ENCODE assay signal across 29 cellular contexts in genomic region chr1:27906764-27907163, GRCh38. TPM values are rescaled to one million over a fixed set of nuclear protein-coding genes. Genes with fewer than 3 reads are reported as not detected.
"Had no signal": no experiment of that assay in that cellular context is flagged by ENCODE, and none has a peak within 500 bp of the region (broad histone marks: within the 10 kb centered on the region; RNA-seq: fewer than 3 reads in every experiment).

No MANE protein-coding gene starts in this region.

- H3K27me3 ChIP-seq: breast epithelium, esophagus muscularis mucosa, foreskin keratinocyte, left lung, ovary, sigmoid colon, testis, transverse colon had no signal

- H3K4me1 Mint-ChIP-seq: central memory CD8-positive, alpha-beta T cell; nephron progenitor cell had no signal

- H3K4me3 Mint-ChIP-seq: activated CD4-positive, alpha-beta memory T cell treated with anti-CD3 and anti-CD28 coated beads, Interleukin-2, amount 10 ng/mL, durations not matched to agents 7 days and 5 days; activated CD4-positive, alpha-beta T cell treated with anti-CD3 and anti-CD28 coated beads, Interleukin-2, amount 10 ng/mL, durations not matched to agents 7 days and 5 days; activated naive CD4-positive, alpha-beta T cell treated with anti-CD3 and anti-CD28 coated beads, Interleukin-2, amount 50 U/mL, for 24 hours; activated naive CD8-positive, alpha-beta T cell treated with anti-CD3 and anti-CD28 coated beads, Interleukin-2, amount 50 U/mL, for 24 hours; activated T-cell treated with anti-CD3 and anti-CD28 coated beads, Interleukin-2, amount 50 U/mL, for 24 hours; central memory CD8-positive, alpha-beta T cell; dendritic cell treated with granulocyte-macrophage colony-stimulating factor and Interleukin-4, amounts not matched to agents 40 ng/mL and 50 ng/mL, for 4 days; nephron progenitor cell; T-helper 17 cell had no signal

- H3K27me3 Mint-ChIP-seq: activated CD4-positive, alpha-beta memory T cell treated with anti-CD3 and anti-CD28 coated beads, Interleukin-2, amount 10 ng/mL, durations not matched to agents 7 days and 5 days; activated CD4-positive, alpha-beta T cell treated with anti-CD3 and anti-CD28 coated beads, Interleukin-2, amount 10 ng/mL, durations not matched to agents 7 days and 5 days; activated naive CD4-positive, alpha-beta T cell treated with anti-CD3 and anti-CD28 coated beads, Interleukin-2, amount 50 U/mL, for 24 hours; activated naive CD8-positive, alpha-beta T cell treated with anti-CD3 and anti-CD28 coated beads, Interleukin-2, amount 50 U/mL, for 24 hours; activated T-cell treated with anti-CD3 and anti-CD28 coated beads, Interleukin-2, amount 50 U/mL, for 24 hours; central memory CD8-positive, alpha-beta T cell; dendritic cell treated with granulocyte-macrophage colony-stimulating factor and Interleukin-4, amounts not matched to agents 40 ng/mL and 50 ng/mL, for 4 days; progenitor cell of endocrine pancreas; T-helper 17 cell had no signal

- H3K36me3 ChIP-seq: ovary had no signal

- DNase-seq: activated CD4-positive, alpha-beta memory T cell treated with anti-CD3 and anti-CD28 coated beads, Interleukin-2, amount 10 ng/mL, durations not matched to agents 7 days and 5 days; activated CD4-positive, alpha-beta T cell treated with anti-CD3 and anti-CD28 coated beads, Interleukin-2, amount 10 ng/mL, durations not matched to agents 7 days and 5 days; activated CD4-positive, CD25-positive, alpha-beta regulatory T cell treated with anti-CD3 and anti-CD28 coated beads, Interleukin-2, amount 50 U/mL, for 72 hours; activated CD8-positive, alpha-beta memory T cell treated with anti-CD3 and anti-CD28 coated beads, Interleukin-2, amount 50 U/mL, for 48 hours; activated naive CD8-positive, alpha-beta T cell treated with anti-CD3 and anti-CD28 coated beads, Interleukin-2, amount 50 U/mL, for 24 hours; activated T-cell treated with anti-CD3 and anti-CD28 coated beads, Interleukin-2, amount 50 U/mL, for 24 hours; effector CD4-positive, alpha-beta T cell; foreskin keratinocyte; kidney glomerular epithelial cell; left lung; mesendoderm; nephron progenitor cell; ovary; sigmoid colon; stimulated activated CD4-positive, alpha-beta T cell treated with anti-CD3 and anti-CD28 coated beads, Interleukin-15, amount 100 ng/mL, for 24 hours; stimulated activated CD4-positive, alpha-beta T cell treated with anti-CD3 and anti-CD28 coated beads, Interleukin-2, amount 100 ng/mL, for 24 hours; stimulated activated naive CD4-positive, alpha-beta T cell; T-helper 17 cell; T1000; testis; transverse colon had no signal

- H3K9me3 Mint-ChIP-seq: activated CD4-positive, alpha-beta memory T cell treated with anti-CD3 and anti-CD28 coated beads, Interleukin-2, amount 10 ng/mL, durations not matched to agents 7 days and 5 days; activated CD4-positive, alpha-beta T cell treated with anti-CD3 and anti-CD28 coated beads, Interleukin-2, amount 10 ng/mL, durations not matched to agents 7 days and 5 days; activated naive CD4-positive, alpha-beta T cell treated with anti-CD3 and anti-CD28 coated beads, Interleukin-2, amount 50 U/mL, for 24 hours; activated naive CD8-positive, alpha-beta T cell treated with anti-CD3 and anti-CD28 coated beads, Interleukin-2, amount 50 U/mL, for 24 hours; activated T-cell treated with anti-CD3 and anti-CD28 coated beads, Interleukin-2, amount 50 U/mL, for 24 hours; activated T-helper 2 cell treated with anti-CD3 and anti-CD28 coated beads, Interferon-gamma antibody, Interleukin-2, Interleukin-4, amounts not matched to agents 10 μg/mL and 5 μg/mL and 100 μg/mL, durations not matched to agents 14 hours and 24 hours and 36 hours; central memory CD8-positive, alpha-beta T cell; dendritic cell treated with granulocyte-macrophage colony-stimulating factor and Interleukin-4, amounts not matched to agents 40 ng/mL and 50 ng/mL, for 4 days; nephron progenitor cell had no signal

- H3K9me3 ChIP-seq: breast epithelium, esophagus muscularis mucosa, left lung, ovary, sigmoid colon, testis, transverse colon had no signal

- H3K27ac ChIP-seq: breast epithelium, esophagus muscularis mucosa, foreskin keratinocyte, left lung, ovary, sigmoid colon, testis had no signal

- ATAC-seq: activated naive CD8-positive, alpha-beta T cell treated with anti-CD3 and anti-CD28 coated beads, Interleukin-2, amount 50 U/mL, for 24 hours; foreskin keratinocyte; left lung; T-helper 17 cell had no signal

- H3K4me1 ChIP-seq: breast epithelium, esophagus muscularis mucosa, foreskin keratinocyte, sigmoid colon, testis, transverse colon had no signal

- H3K27ac Mint-ChIP-seq: activated CD4-positive, alpha-beta memory T cell treated with anti-CD3 and anti-CD28 coated beads, Interleukin-2, amount 10 ng/mL, durations not matched to agents 7 days and 5 days; activated CD4-positive, alpha-beta T cell treated with anti-CD3 and anti-CD28 coated beads, Interleukin-2, amount 10 ng/mL, durations not matched to agents 7 days and 5 days; activated T-helper 2 cell treated with anti-CD3 and anti-CD28 coated beads, Interferon-gamma antibody, Interleukin-2, Interleukin-4, amounts not matched to agents 10 μg/mL and 5 μg/mL and 100 μg/mL, durations not matched to agents 14 hours and 24 hours and 36 hours; dendritic cell treated with granulocyte-macrophage colony-stimulating factor and Interleukin-4, amounts not matched to agents 40 ng/mL and 50 ng/mL, for 4 days; nephron progenitor cell; progenitor cell of endocrine pancreas had no signal

- H3K4me3 ChIP-seq: breast epithelium, esophagus muscularis mucosa, left lung, lung, ovary, sigmoid colon, testis, transverse colon had no signal

RNA-seq across cellular contexts. Expression of gene SMPDL3B, which starts 28.0 kb away (rescaled TPM):
- total RNA-seq: T-helper 17 cell had no signal
